Comparison of ENCODE assay signal across 8 cellular contexts in the genomic region with DNA sequence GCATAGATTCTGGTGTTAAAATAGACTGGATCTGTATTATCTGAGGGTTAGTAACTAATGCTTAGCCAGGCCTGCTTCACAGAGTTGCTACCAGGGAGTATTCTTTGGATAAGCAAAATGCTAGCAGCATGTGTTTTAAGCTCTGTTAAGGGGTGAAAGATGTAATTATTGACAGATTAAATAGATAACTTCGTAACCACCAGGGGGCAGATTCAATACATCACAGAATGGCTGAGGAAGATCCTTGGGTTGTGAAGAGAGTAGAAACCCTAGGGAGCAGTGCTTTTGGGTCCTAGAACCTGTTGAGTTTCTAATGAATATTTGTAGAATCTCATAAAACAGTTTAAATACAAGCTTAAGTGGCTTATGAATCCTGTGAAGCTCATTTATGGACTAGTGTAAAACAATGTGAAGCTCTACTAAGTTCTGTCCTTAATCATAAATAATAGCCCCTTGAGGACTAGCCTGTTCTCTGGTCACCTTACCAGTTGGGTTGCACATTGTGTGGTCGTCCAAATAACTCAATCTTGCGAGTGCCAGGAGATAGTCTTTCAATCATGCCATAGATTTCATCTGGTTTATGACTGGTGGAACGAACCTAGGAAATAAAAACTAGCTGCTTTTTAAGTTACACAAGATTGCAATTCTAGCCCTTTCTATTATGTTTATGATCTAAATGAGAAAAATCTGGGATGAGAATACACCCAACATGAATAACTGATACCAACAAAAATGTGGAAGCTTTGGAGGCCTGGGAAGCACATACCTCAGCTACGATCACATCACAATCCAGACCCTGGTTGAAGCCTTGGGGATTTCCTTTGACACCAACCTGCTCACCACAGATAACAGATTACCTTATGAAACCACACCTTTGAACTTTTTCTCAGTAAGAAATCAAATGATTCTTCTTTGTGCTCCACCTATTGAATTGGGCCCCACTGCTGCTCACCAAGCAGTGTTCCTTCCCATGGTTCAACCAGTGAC. TPM values are rescaled to one million over a fixed set of nuclear protein-coding genes. Genes with fewer than 3 reads are reported as not detected.
DNase-seq lines count a peak whose midpoint lies in the region; ATAC-seq lines count a peak whose summit lies in the region.

No MANE protein-coding gene starts in this region.

- H3K4me3 Mint-ChIP-seq in activated CD4-positive, alpha-beta T cell treated with anti-CD3 and anti-CD28 coated beads, Interleukin-2, amount 10 ng/mL, durations not matched to agents 24 days and 14 days, result peak overlapping the region; percentile 12
- H3K4me3 Mint-ChIP-seq in stimulated activated naive CD8-positive, alpha-beta T cell treated with anti-CD3 and anti-CD28 coated beads, Interleukin-15, Interleukin-2, amounts not matched to agents 100 ng/mL and 50 ng/mL, for 24 hours, result no peak overlapping the region

- H3K36me3 Mint-ChIP-seq in activated CD4-positive, alpha-beta T cell treated with anti-CD3 and anti-CD28 coated beads, Interleukin-2, amount 10 ng/mL, durations not matched to agents 24 days and 14 days (ENCODE audit: low read depth), result peaks cover 66% of the 10 kb centered on the region
- peaks cover 77% of the 10 kb centered on the region for H3K36me3 Mint-ChIP-seq in stimulated activated naive CD8-positive, alpha-beta T cell treated with anti-CD3 and anti-CD28 coated beads, Interleukin-15, Interleukin-2, amounts not matched to agents 100 ng/mL and 50 ng/mL, for 24 hours (ENCODE audit: low read depth)

- H3K36me3 ChIP-seq in iPS DF 6.9 (ENCODE audit: control insufficient read depth, insufficient read depth, low read length), result peaks cover 28% of the 10 kb centered on the region

- no peak overlapping the region for H3K27ac ChIP-seq in iPS DF 6.9 (ENCODE audit: low read length)

- H3K27ac Mint-ChIP-seq in activated CD4-positive, alpha-beta T cell treated with anti-CD3 and anti-CD28 coated beads, Interleukin-2, amount 10 ng/mL, durations not matched to agents 24 days and 14 days, result peak overlapping the region; percentile 56
- peak overlapping the region; percentile 24 for H3K27ac Mint-ChIP-seq in stimulated activated naive CD8-positive, alpha-beta T cell treated with anti-CD3 and anti-CD28 coated beads, Interleukin-15, Interleukin-2, amounts not matched to agents 100 ng/mL and 50 ng/mL, for 24 hours

- peaks cover 28% of the 10 kb centered on the region for H3K4me1 Mint-ChIP-seq in activated CD4-positive, alpha-beta T cell treated with anti-CD3 and anti-CD28 coated beads, Interleukin-2, amount 10 ng/mL, durations not matched to agents 24 days and 14 days
- H3K4me1 Mint-ChIP-seq in stimulated activated naive CD8-positive, alpha-beta T cell treated with anti-CD3 and anti-CD28 coated beads, Interleukin-15, Interleukin-2, amounts not matched to agents 100 ng/mL and 50 ng/mL, for 24 hours (ENCODE audit: low read depth), result peaks cover 12% of the 10 kb centered on the region

- no peaks in the 10 kb centered on the region for H3K9me3 ChIP-seq in iPS DF 6.9 (ENCODE audit: control insufficient read depth, insufficient read depth, low read length)

- DNase-seq in activated CD4-positive, alpha-beta T cell treated with anti-CD3 and anti-CD28 coated beads, Interleukin-2, amount 10 ng/mL, durations not matched to agents 24 days and 14 days, result peak; percentile 80
- DNase-seq in activated CD4-positive, alpha-beta T cell treated with anti-CD3 and anti-CD28 coated beads for 48 hours, result no peak
- DNase-seq in NCI-H69 (lab: John Stamatoyannopoulos, UW) (peak; percentile 76), amniotic stem cell (lab: John Stamatoyannopoulos, UW) (peak; percentile 32), iPS DF 6.9 (ENCODE audit: low read depth, low spot score) (peak; percentile 47)
- no peak for DNase-seq in effector CD8-positive, alpha-beta T cell (lab: John Stamatoyannopoulos, UW)

- no CpG with 5 or more reads among the region's 5 CpGs for WGBS in iPS DF 6.9 (ENCODE audit: insufficient coverage, insufficient read length)

- intact Hi-C loops in activated CD4-positive, alpha-beta T cell treated with anti-CD3 and anti-CD28 coated beads, Interleukin-2, amount 10 ng/mL, durations not matched to agents 24 days and 14 days (cut with micrococcal nuclease), result loop anchor here (1.0 kb wide), 1 partner anchor 58 kb away; no protein-coding TSS in a partner anchor

- no peaks in the 10 kb centered on the region for H3K9me3 Mint-ChIP-seq in activated CD4-positive, alpha-beta T cell treated with anti-CD3 and anti-CD28 coated beads, Interleukin-2, amount 10 ng/mL, durations not matched to agents 24 days and 14 days
- H3K9me3 Mint-ChIP-seq in stimulated activated naive CD8-positive, alpha-beta T cell treated with anti-CD3 and anti-CD28 coated beads, Interleukin-15, Interleukin-2, amounts not matched to agents 100 ng/mL and 50 ng/mL, for 24 hours, result no peaks in the 10 kb centered on the region

- H3K4me3 ChIP-seq in iPS DF 6.9 (ENCODE audit: low read length), result no peak overlapping the region

- H3K4me1 ChIP-seq in iPS DF 6.9 (ENCODE audit: control insufficient read depth, insufficient read depth, low read length), result no peaks in the 10 kb centered on the region

- H3K27me3 Mint-ChIP-seq in activated CD4-positive, alpha-beta T cell treated with anti-CD3 and anti-CD28 coated beads, Interleukin-2, amount 10 ng/mL, durations not matched to agents 24 days and 14 days, result no peaks in the 10 kb centered on the region
- no peaks in the 10 kb centered on the region for H3K27me3 Mint-ChIP-seq in stimulated activated naive CD8-positive, alpha-beta T cell treated with anti-CD3 and anti-CD28 coated beads, Interleukin-15, Interleukin-2, amounts not matched to agents 100 ng/mL and 50 ng/mL, for 24 hours

- no peaks in the 10 kb centered on the region for H3K27me3 ChIP-seq in iPS DF 6.9 (ENCODE audit: control insufficient read depth, insufficient read depth, low read length)

- ATAC-seq in HG03196 (IDR thresholded peaks at IDR 0.05; ENCODE audit: unreplicated experiment), result peak; percentile 51

RNA-seq across cellular contexts. Expression of a gene that starts 12.3 kb away (rescaled TPM):
- total RNA-seq in activated CD4-positive, alpha-beta T cell treated with anti-CD3 and anti-CD28 coated beads, Interleukin-2, amount 10 ng/mL, durations not matched to agents 24 days and 14 days, result 72.9 and 81.7 TPM in 2 replicates

RNA-seq across cellular contexts. Expression of a gene that starts 21.8 kb away (rescaled TPM):
- 75.9 and 82.8 TPM in 2 replicates for total RNA-seq in activated CD4-positive, alpha-beta T cell treated with anti-CD3 and anti-CD28 coated beads, Interleukin-2, amount 10 ng/mL, durations not matched to agents 24 days and 14 days

RNA-seq across cellular contexts. Expression of a gene that starts 22.1 kb away (rescaled TPM):
- 26.5 and 30.1 TPM in 2 replicates for total RNA-seq in activated CD4-positive, alpha-beta T cell treated with anti-CD3 and anti-CD28 coated beads, Interleukin-2, amount 10 ng/mL, durations not matched to agents 24 days and 14 days

RNA-seq across cellular contexts. Expression of a gene that starts 27.3 kb away (rescaled TPM):
- total RNA-seq in activated CD4-positive, alpha-beta T cell treated with anti-CD3 and anti-CD28 coated beads, Interleukin-2, amount 10 ng/mL, durations not matched to agents 24 days and 14 days, result 1.6 and 1.7 TPM in 2 replicates

RNA-seq across cellular contexts. Expression of a gene that starts 42.9 kb away (rescaled TPM):
- total RNA-seq in activated CD4-positive, alpha-beta T cell treated with anti-CD3 and anti-CD28 coated beads, Interleukin-2, amount 10 ng/mL, durations not matched to agents 24 days and 14 days, result 104 and 115 TPM in 2 replicates

Comparison
In these comparisons a context has a peak if more than half of its experiments do, and no peak if none do; other contexts are left out.
1. DNase-seq: peak in activated CD4-positive, alpha-beta T cell treated with anti-CD3 and anti-CD28 coated beads, Interleukin-2, amount 10 ng/mL, durations not matched to agents 24 days and 14 days (single experiment), NCI-H69 (single experiment), amniotic stem cell (single experiment) and iPS DF 6.9 (single experiment); none in activated CD4-positive, alpha-beta T cell treated with anti-CD3 and anti-CD28 coated beads for 48 hours (single experiment) and effector CD8-positive, alpha-beta T cell (single experiment).